ENCODE assay signal across 8 cellular contexts in genomic region chr22:21972293-21972779, GRCh38. TPM values are rescaled to one million over a fixed set of nuclear protein-coding genes. Genes with fewer than 3 reads are reported as not detected.
DNase-seq lines count a peak whose midpoint lies in the region; ATAC-seq and TF ChIP-seq lines count a peak whose summit lies in the region.

No MANE protein-coding gene starts in this region.

- CTCF ChIA-PET in AG04450 (lab: Charles Lee): interaction anchor here (0.5 to 2.2 kb wide), 26 partner anchors 9 to 325 kb away, joined by 3 to 30 read pairs (median 3); partner anchors contain the start of genes PPM1F and TOP3B

- H3K4me3 ChIP-seq in AG04450 (ENCODE audit: low read depth, low read length) (no peak overlapping the region), body of pancreas (no peak overlapping the region), left lung (no peak overlapping the region)

- no peak for TF ChIP-seq POLR2A in body of pancreas (IDR thresholded peaks at IDR 0.05)

- no peak overlapping the region for H3K4me3 Mint-ChIP-seq in T-helper 2 cell treated with Interferon-gamma antibody and Interleukin-4, amounts not matched to agents 5 μg/mL and 100 μg/mL, for 36 hours

- H3K27ac Mint-ChIP-seq in T-helper 2 cell treated with Interferon-gamma antibody and Interleukin-4, amounts not matched to agents 5 μg/mL and 100 μg/mL, for 36 hours: no peak overlapping the region

- H3K9me3 ChIP-seq in AG04450 (ENCODE audit: control insufficient read depth, insufficient read depth, low read length) (no peaks in the 10 kb centered on the region), body of pancreas (no peaks in the 10 kb centered on the region), left lung (no peaks in the 10 kb centered on the region)

- intact Hi-C loops in body of pancreas (cut with DNase I) (no loop called here), left lung (cut with DNase I) (no loop called here)

- no peaks in the 10 kb centered on the region for H3K4me1 Mint-ChIP-seq in T-helper 2 cell treated with Interferon-gamma antibody and Interleukin-4, amounts not matched to agents 5 μg/mL and 100 μg/mL, for 36 hours (ENCODE audit: low read depth)

- no peak for DNase-seq in AG04450 (ENCODE audit: low read depth, low spot score)
- DNase-seq in GM20000 (ENCODE audit: low spot score): peak; percentile 81
- peak; percentile 28 for DNase-seq in T-helper 2 cell treated with Interferon-gamma antibody and Interleukin-4, amounts not matched to agents 5 μg/mL and 100 μg/mL, for 36 hours (ENCODE audit: low spot score)
- peak in 2 of 4 donors; percentile 37 to 62 for DNase-seq in body of pancreas
- DNase-seq in left lung: no peak
- DNase-seq in stimulated activated naive CD4-positive, alpha-beta T cell treated with Interleukin-2 at 50 U/mL for 16 hours (lab: John Stamatoyannopoulos, UW): peak; percentile 24

- peak; percentile 83 for TF ChIP-seq CTCF in AG04450 (IDR thresholded peaks at IDR 0.05; ENCODE audit: low read depth, low read length)
- peak; percentile 92 for TF ChIP-seq CTCF in GM20000 (IDR thresholded peaks at IDR 0.05; ENCODE audit: extremely low read depth, missing control alignments)
- TF ChIP-seq CTCF in body of pancreas (IDR thresholded peaks at IDR 0.05): peak; percentile 45 to 80 (median 54)
- peak; percentile 81 to 84 for TF ChIP-seq CTCF in left lung (IDR thresholded peaks at IDR 0.05)

- H3K27me3 ChIP-seq in AG04450 (ENCODE audit: control insufficient read depth, insufficient read depth, low read length) (no peaks in the 10 kb centered on the region), body of pancreas (no peaks in the 10 kb centered on the region), left lung (no peaks in the 10 kb centered on the region)

- H3K4me1 ChIP-seq in body of pancreas: no peaks in the 10 kb centered on the region
- H3K4me1 ChIP-seq in left lung: no peaks in the 10 kb centered on the region

- ATAC-seq in body of pancreas (peak; percentile 45), left lung (peak; percentile 51), GM18517 (IDR thresholded peaks at IDR 0.05; ENCODE audit: unreplicated experiment) (no peak), GM18873 (IDR thresholded peaks at IDR 0.05; ENCODE audit: low FRiP score, unreplicated experiment) (no peak)

- H3K27me3 Mint-ChIP-seq in T-helper 2 cell treated with Interferon-gamma antibody and Interleukin-4, amounts not matched to agents 5 μg/mL and 100 μg/mL, for 36 hours (ENCODE audit: low read depth): no peaks in the 10 kb centered on the region

- H3K27ac ChIP-seq in AG04450 (ENCODE audit: low read depth, low read length) (no peak overlapping the region), body of pancreas (no peak overlapping the region), left lung (no peak overlapping the region)

- POLR2A ChIA-PET in AG04450 (lab: Yijun Ruan, JAX): interaction anchor here (0.6 kb wide), 2 partner anchors 13 to 173 kb away, joined by 4 read pairs; no protein-coding TSS in a partner anchor

- WGBS in body of pancreas, 2 donors: 23 to 64% methylated on average over 3 to 7 of the region's 7 CpGs

- no peaks in the 10 kb centered on the region for H3K9me3 Mint-ChIP-seq in T-helper 2 cell treated with Interferon-gamma antibody and Interleukin-4, amounts not matched to agents 5 μg/mL and 100 μg/mL, for 36 hours

- H3K36me3 Mint-ChIP-seq in T-helper 2 cell treated with Interferon-gamma antibody and Interleukin-4, amounts not matched to agents 5 μg/mL and 100 μg/mL, for 36 hours (ENCODE audit: low read depth): peaks cover 32% of the 10 kb centered on the region

- peaks cover 0 to 5% of the 10 kb centered on the region in 2 donors for H3K36me3 ChIP-seq in body of pancreas (replicated peaks in 1 of 2; ENCODE audit: insufficient read depth in 1 of 2, low read depth in 2 of 2)
- peaks cover 0 to 86% of the 10 kb centered on the region in 2 donors for H3K36me3 ChIP-seq in left lung

RNA-seq across cellular contexts. Expression of gene TOP3B, which starts 10.3 kb away (rescaled TPM):
- 10.3 and 13.2 TPM in 2 replicates for polyA plus RNA-seq in AG04450 (2011; rRNA removed)
- polyA minus RNA-seq in AG04450 (2011; rRNA and poly(A)+ RNA removed): 15.9 and 21.4 TPM in 2 replicates
- total RNA-seq in body of pancreas: 10 to 100 TPM; 19.2 to 48.8 TPM
- total RNA-seq in left lung: 10 to 100 TPM; 22.5 to 33.6 TPM

RNA-seq across cellular contexts. Expression of gene PPM1F, which starts 19.7 kb away (rescaled TPM):
- polyA plus RNA-seq in AG04450 (2011; rRNA removed): 17.7 and 21.2 TPM in 2 replicates
- 11.4 and 12.0 TPM in 2 replicates for polyA minus RNA-seq in AG04450 (2011; rRNA and poly(A)+ RNA removed)
- total RNA-seq in body of pancreas (10 to 100 TPM; 14.5 to 26.4 TPM), left lung (10 to 100 TPM; 31.0 to 55.8 TPM)

Comparison
In these comparisons a context has a peak if more than half of its experiments do, and no peak if none do; other contexts are left out.
1. DNase-seq: peak in GM20000 (single experiment), T-helper 2 cell treated with Interferon-gamma antibody and Interleukin-4, amounts not matched to agents 5 μg/mL and 100 μg/mL, for 36 hours (single experiment) and stimulated activated naive CD4-positive, alpha-beta T cell treated with Interleukin-2 at 50 U/mL for 16 hours (single experiment); none in AG04450 (single experiment) and left lung (0 of 2).
2. ATAC-seq: peak in body of pancreas (single experiment) and left lung (single experiment); none in GM18517 (single experiment) and GM18873 (single experiment).
3. Peak in every context shown above with its lines, with median percentiles within 50 percentile points of each other: CTCF ChIP-seq.